In the genomic region with DNA sequence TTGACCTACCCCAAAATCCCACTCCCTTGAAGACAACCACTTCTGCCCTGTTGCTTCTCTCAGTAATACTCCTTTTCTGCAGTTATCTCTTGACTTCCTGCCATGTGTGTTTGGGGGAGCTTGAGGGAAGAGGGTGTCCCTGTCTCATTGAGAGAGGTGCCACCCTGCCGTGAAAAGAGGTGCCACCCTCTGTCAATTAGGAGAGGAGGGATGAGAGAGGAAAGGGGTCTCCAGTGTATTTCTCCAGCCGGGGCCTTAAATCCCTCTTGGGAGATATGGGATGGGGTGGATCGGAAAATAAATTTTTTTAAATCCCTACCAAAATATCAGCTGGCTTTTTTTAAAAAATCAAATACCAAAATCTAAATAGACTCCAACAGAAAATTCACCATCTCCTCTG, we compare ENCODE assay signal across 1 cellular context.
TF ChIP-seq lines count a peak whose summit lies in the region.

No MANE protein-coding gene starts in this region.

TF ChIP-seq in K562, 482 proteins besides CTCF, POLR2A, EP300 and RAD21:
- TF ChIP-seq U2AF1 (optimal IDR thresholded peaks at IDR 0.05; ENCODE audit: low read depth, low read length) (no peak), ARNT (IDR thresholded peaks at IDR 0.05) (no peak), SMAD1 (IDR thresholded peaks at IDR 0.05; ENCODE audit: low read depth, low read length, partially characterized antibody) (no peak), SIRT6 (IDR thresholded peaks at IDR 0.05; ENCODE audit: low read depth, low read length) (no peak), PPARD (CRISPR knock-in tag; IDR thresholded peaks at IDR 0.05) (no peak), HSF4 (CRISPR knock-in tag; IDR thresholded peaks at IDR 0.05; ENCODE audit: borderline replicate concordance) (no peak), RBM14 (IDR thresholded peaks at IDR 0.05; ENCODE audit: borderline replicate concordance, insufficient read depth, low read depth, low read length) (no peak), RBBP5 (IDR thresholded peaks at IDR 0.05; ENCODE audit: borderline replicate concordance, insufficient read depth, low read length, poor library complexity, severe bottlenecking) (no peak), DIDO1 (tag; IDR thresholded peaks at IDR 0.05; ENCODE audit: low read depth) (no peak), TGIF2 (CRISPR knock-in tag; IDR thresholded peaks at IDR 0.05) (no peak), E2F3 (CRISPR knock-in tag; IDR thresholded peaks at IDR 0.05) (no peak), CSDE1 (IDR thresholded peaks at IDR 0.05) (no peak)
